ENCODE assay signal across 9 cellular contexts in the genomic region with DNA sequence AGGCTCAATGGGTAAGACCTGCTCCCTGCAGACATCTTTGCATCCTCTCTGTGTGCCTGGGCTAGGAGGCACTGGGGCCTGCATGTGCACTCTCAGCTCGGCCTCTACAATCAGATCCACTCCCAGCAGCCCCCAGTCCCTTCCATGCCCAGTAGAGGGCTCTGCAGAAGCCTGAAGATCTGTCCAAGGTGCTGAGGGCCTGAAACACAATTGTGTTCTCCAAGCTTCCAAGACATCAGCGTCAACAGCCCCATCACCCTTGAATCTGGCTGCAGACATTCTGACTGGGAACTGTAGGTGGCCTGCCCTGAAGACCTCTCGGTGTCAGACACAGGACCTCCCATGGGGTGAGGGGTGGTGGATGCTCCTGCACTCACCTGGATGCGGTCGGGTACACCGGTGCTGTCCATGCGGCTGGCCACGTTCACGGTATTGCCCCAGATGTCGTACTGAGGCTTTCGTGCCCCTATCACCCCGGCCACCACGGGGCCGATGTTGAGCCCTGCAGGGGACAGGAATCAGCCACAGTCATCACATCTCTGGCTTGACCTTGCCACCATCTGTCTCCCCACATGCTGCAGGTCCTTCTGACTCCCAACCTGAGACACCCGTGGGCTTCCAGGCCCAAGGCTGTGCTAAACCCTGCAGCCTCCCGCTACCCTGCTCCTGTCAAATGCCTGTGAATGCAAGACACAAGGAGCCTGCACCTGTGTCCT.
A peak's percentile ranks its signal among the peaks of the same experiment; 100 is the strongest.
DNase-seq lines count a peak whose midpoint lies in the region; ATAC-seq, FAIRE-seq and TF ChIP-seq lines count a peak whose summit lies in the region.
"Had no signal": no experiment of that assay in that cellular context is flagged by ENCODE, and none has a peak within 500 bp of the region (broad histone marks: within the 10 kb centered on the region; RNA-seq: fewer than 3 reads in every experiment).

No MANE protein-coding gene starts in this region.

- intact Hi-C loops in HepG2 (cut with micrococcal nuclease; ENCODE audit: unreplicated experiment): no loop called here

- ATAC-seq in HG02885 (IDR thresholded peaks at IDR 0.05; ENCODE audit: poor library complexity, unreplicated experiment) (peak; percentile 72), HepG2 (peak; percentile 94), HG02571 (IDR thresholded peaks at IDR 0.05; ENCODE audit: unreplicated experiment) (no peak)

- peaks cover 5% of the 10 kb centered on the region; the same call in 1 of the 2 replicates for H4K20me1 ChIP-seq in HepG2 (ENCODE audit: insufficient read depth, low read length)

- CTCF ChIA-PET in RWPE1 (lab: Yijun Ruan, JAX): interaction anchor here (0.5 to 2.2 kb wide), 7 partner anchors 10 to 1524 kb away, joined by 3 to 14 read pairs (median 3); no protein-coding TSS in a partner anchor
- CTCF ChIA-PET in HepG2 (lab: Yijun Ruan, JAX; ENCODE audit: low intra/inter-chr PET ratio, low total read pairs): interaction anchor here (0.8 kb wide), 2 partner anchors 203 to 273 kb away, joined by 4 to 5 read pairs; no protein-coding TSS in a partner anchor

- H3K79me2 ChIP-seq in HepG2 (ENCODE audit: insufficient read depth, low read length): no peaks in the 10 kb centered on the region

- H3K36me3 ChIP-seq in HepG2 (replicated peaks in 1 of 2; ENCODE audit: control insufficient read depth in 1 of 2, insufficient read depth in 2 of 2, low read length in 2 of 2): no peaks in the 10 kb centered on the region

- 66% methylated on average over 8 of the region's 16 CpGs for WGBS in HepG2 (ENCODE audit: low lambda C conversion rate)

- H3K27me3 Mint-ChIP-seq in chondrocyte (ENCODE audit: low read depth) (no peaks in the 10 kb centered on the region), type B pancreatic cell (no peaks in the 10 kb centered on the region)

- POLR2A ChIA-PET in RWPE1 (lab: Yijun Ruan, JAX; ENCODE audit: low non-redundant PET) (no interaction called here), HepG2 (lab: Yijun Ruan, JAX) (no interaction called here)

- TF ChIP-seq EP300 in HepG2 (IDR thresholded peaks at IDR 0.05; ENCODE audit: low read depth in 2 of 2, low read length in 2 of 2) (no peak), HepG2 (CRISPR knock-in tag; IDR thresholded peaks at IDR 0.05; ENCODE audit: borderline replicate concordance) (no peak)

- peaks cover 0 to 4% of the 10 kb centered on the region in 2 experiments; a peak in 2 of 5 replicates for H3K27me3 ChIP-seq in HepG2 (ENCODE audit: control insufficient read depth in 1 of 2, insufficient read depth in 2 of 2, low read length in 2 of 2)

- in situ Hi-C loops in HepG2 (cut with HindIII; ENCODE audit: extremely low pct_ligation_motif_present, low pct_unique_long_range_greater_than_20kb): no loop called here

- no peaks in the 10 kb centered on the region for H3K9me3 ChIP-seq in HepG2 (ENCODE audit: low read length)

- H3K4me3 ChIP-seq in HepG2 (replicated peaks in 1 of 3; ENCODE audit: insufficient read depth in 1 of 3, low read depth in 2 of 3, low read length in 3 of 3): no peak overlapping the region

- no peak overlapping the region for H3K4me2 ChIP-seq in HepG2 (ENCODE audit: low read depth, low read length)

- H3K9me3 Mint-ChIP-seq in chondrocyte (ENCODE audit: low read depth) (no peaks in the 10 kb centered on the region), type B pancreatic cell (no peaks in the 10 kb centered on the region)

- TF ChIP-seq POLR2A in HepG2 (IDR thresholded peaks at IDR 0.05; ENCODE audit: insufficient read depth in 1 of 2, low read depth in 2 of 2, low read length in 2 of 2): no peak

- no peaks in the 10 kb centered on the region for H3K4me1 ChIP-seq in HepG2 (ENCODE audit: insufficient read depth, low read length)

- TF ChIP-seq CTCF in RWPE1 (conservative IDR thresholded peaks at IDR 0.05; ENCODE audit: low read depth) (peak; percentile 58), chondrocyte (IDR thresholded peaks at IDR 0.05) (peak; percentile 84), HepG2 (CRISPR knock-in tag; IDR thresholded peaks at IDR 0.05) (peak; percentile 87), type B pancreatic cell (conservative IDR thresholded peaks at IDR 0.05) (peak; percentile 81)

- TF ChIP-seq RAD21 in HepG2 (CRISPR knock-in tag; IDR thresholded peaks at IDR 0.05): peak; percentile 55; the same call in 1 of the 2 replicates

- H3K27ac Mint-ChIP-seq in chondrocyte (ENCODE audit: unreplicated experiment) (no peak overlapping the region), type B pancreatic cell (no peak overlapping the region)

- H3K4me1 Mint-ChIP-seq in chondrocyte (ENCODE audit: low read depth) (no peaks in the 10 kb centered on the region), type B pancreatic cell (ENCODE audit: unreplicated experiment) (no peaks in the 10 kb centered on the region)

- no peak overlapping the region for H2AFZ ChIP-seq in HepG2 (ENCODE audit: low read length)

- BruUV-seq in HepG2 (replicated peaks; lab: Mats Ljungman, UMichigan): no TSS peak

- H3K27ac ChIP-seq in RWPE1: no peak overlapping the region
- H3K27ac ChIP-seq in HepG2 (ENCODE audit: extremely low read length, insufficient read depth, low read length): no peak overlapping the region

- peak in 2 of 3 experiments; percentile 4 to 10 for DNase-seq in activated CD8-positive, alpha-beta memory T cell treated with anti-CD3 and anti-CD28 coated beads for 48 hours (ENCODE audit: low read depth in 2 of 3, low spot score in 2 of 3)
- no peak for DNase-seq in activated CD8-positive, alpha-beta memory T cell treated with anti-CD3 and anti-CD28 coated beads, Interleukin-2, amount 50 U/mL, for 48 hours
- DNase-seq in RWPE1 (ENCODE audit: low spot score) (peak; percentile 69), chondrocyte (ENCODE audit: low spot score) (no peak), HepG2 (ENCODE audit: low spot score) (peak; percentile 48), type B pancreatic cell (ENCODE audit: extremely low spot score, unreplicated experiment) (no peak)

- peaks cover 10% of the 10 kb centered on the region for H3K36me3 Mint-ChIP-seq in chondrocyte (ENCODE audit: low read depth)
- H3K36me3 Mint-ChIP-seq in type B pancreatic cell: peaks cover 3% of the 10 kb centered on the region

- no peak for FAIRE-seq in HepG2 (lab: Jason Lieb, UNC)
- FAIRE-seq: colon had no signal

- H3K4me3 Mint-ChIP-seq in chondrocyte (ENCODE audit: unreplicated experiment): no peak overlapping the region
- H3K4me3 Mint-ChIP-seq in type B pancreatic cell: no peak overlapping the region

- H3K9ac ChIP-seq in HepG2 (ENCODE audit: insufficient read depth, low read depth, low read length): no peak overlapping the region

TF ChIP-seq in HepG2, 621 proteins besides CTCF, POLR2A, EP300 and RAD21 (continues in another document):
- TF ChIP-seq, protein P1, sequence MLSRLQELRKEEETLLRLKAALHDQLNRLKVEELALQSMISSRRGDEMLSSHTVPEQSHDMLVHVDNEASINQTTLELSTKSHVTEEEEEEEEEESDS (CRISPR knock-in tag; IDR thresholded peaks at IDR 0.05; ENCODE audit: borderline replicate concordance): 0 out of 2 replicates have a peak, but pooled peaks have one; percentile 58
- no peak for TF ChIP-seq CHD2 (IDR thresholded peaks at IDR 0.05; ENCODE audit: low read depth, low read length)
- TF ChIP-seq, protein P2, sequence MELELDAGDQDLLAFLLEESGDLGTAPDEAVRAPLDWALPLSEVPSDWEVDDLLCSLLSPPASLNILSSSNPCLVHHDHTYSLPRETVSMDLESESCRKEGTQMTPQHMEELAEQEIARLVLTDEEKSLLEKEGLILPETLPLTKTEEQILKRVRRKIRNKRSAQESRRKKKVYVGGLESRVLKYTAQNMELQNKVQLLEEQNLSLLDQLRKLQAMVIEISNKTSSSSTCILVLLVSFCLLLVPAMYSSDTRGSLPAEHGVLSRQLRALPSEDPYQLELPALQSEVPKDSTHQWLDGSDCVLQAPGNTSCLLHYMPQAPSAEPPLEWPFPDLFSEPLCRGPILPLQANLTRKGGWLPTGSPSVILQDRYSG (CRISPR knock-in tag; IDR thresholded peaks at IDR 0.05): peak; percentile 77; the same call in 1 of the 2 replicates
- no peak for TF ChIP-seq HNF4A (CRISPR knock-in tag; IDR thresholded peaks at IDR 0.05)
- no peak for TF ChIP-seq HOXA7 (CRISPR knock-in tag; IDR thresholded peaks at IDR 0.05)
- TF ChIP-seq ZNF17 (CRISPR knock-in tag; IDR thresholded peaks at IDR 0.05): no peak
- peak; percentile 28; the same call in 1 of the 2 replicates for TF ChIP-seq ZNF3 (CRISPR knock-in tag; IDR thresholded peaks at IDR 0.05)
- TF ChIP-seq HMG20A (CRISPR knock-in tag; IDR thresholded peaks at IDR 0.05; ENCODE audit: borderline replicate concordance): 0 out of 2 replicates have a peak, but pooled peaks have one; percentile 31
- TF ChIP-seq NFKB2 (CRISPR knock-in tag; IDR thresholded peaks at IDR 0.05; ENCODE audit: borderline replicate concordance): peak; percentile 77; the same call in 1 of the 2 replicates
- TF ChIP-seq ARID2 (CRISPR knock-in tag; IDR thresholded peaks at IDR 0.05; ENCODE audit: borderline replicate concordance): no peak
- TF ChIP-seq ARNT (IDR thresholded peaks at IDR 0.05): no peak
- TF ChIP-seq, protein P3, sequence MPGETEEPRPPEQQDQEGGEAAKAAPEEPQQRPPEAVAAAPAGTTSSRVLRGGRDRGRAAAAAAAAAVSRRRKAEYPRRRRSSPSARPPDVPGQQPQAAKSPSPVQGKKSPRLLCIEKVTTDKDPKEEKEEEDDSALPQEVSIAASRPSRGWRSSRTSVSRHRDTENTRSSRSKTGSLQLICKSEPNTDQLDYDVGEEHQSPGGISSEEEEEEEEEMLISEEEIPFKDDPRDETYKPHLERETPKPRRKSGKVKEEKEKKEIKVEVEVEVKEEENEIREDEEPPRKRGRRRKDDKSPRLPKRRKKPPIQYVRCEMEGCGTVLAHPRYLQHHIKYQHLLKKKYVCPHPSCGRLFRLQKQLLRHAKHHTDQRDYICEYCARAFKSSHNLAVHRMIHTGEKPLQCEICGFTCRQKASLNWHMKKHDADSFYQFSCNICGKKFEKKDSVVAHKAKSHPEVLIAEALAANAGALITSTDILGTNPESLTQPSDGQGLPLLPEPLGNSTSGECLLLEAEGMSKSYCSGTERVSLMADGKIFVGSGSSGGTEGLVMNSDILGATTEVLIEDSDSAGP (CRISPR knock-in tag; IDR thresholded peaks at IDR 0.05; ENCODE audit: borderline replicate concordance): peak; percentile 13; the same call in 1 of the 2 replicates
- TF ChIP-seq GLI4 (CRISPR knock-in tag; IDR thresholded peaks at IDR 0.05; ENCODE audit: borderline replicate concordance): no peak
- TF ChIP-seq, protein P4, sequence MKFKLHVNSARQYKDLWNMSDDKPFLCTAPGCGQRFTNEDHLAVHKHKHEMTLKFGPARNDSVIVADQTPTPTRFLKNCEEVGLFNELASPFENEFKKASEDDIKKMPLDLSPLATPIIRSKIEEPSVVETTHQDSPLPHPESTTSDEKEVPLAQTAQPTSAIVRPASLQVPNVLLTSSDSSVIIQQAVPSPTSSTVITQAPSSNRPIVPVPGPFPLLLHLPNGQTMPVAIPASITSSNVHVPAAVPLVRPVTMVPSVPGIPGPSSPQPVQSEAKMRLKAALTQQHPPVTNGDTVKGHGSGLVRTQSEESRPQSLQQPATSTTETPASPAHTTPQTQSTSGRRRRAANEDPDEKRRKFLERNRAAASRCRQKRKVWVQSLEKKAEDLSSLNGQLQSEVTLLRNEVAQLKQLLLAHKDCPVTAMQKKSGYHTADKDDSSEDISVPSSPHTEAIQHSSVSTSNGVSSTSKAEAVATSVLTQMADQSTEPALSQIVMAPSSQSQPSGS (CRISPR knock-in tag; IDR thresholded peaks at IDR 0.05): peak; percentile 89

Comparison
In these comparisons a context has a peak if more than half of its experiments do, and no peak if none do; other contexts are left out.
1. DNase-seq: peak in activated CD8-positive, alpha-beta memory T cell treated with anti-CD3 and anti-CD28 coated beads for 48 hours (2 of 3), RWPE1 (single experiment) and HepG2 (single experiment); none in activated CD8-positive, alpha-beta memory T cell treated with anti-CD3 and anti-CD28 coated beads, Interleukin-2, amount 50 U/mL, for 48 hours (single experiment), chondrocyte (single experiment) and type B pancreatic cell (single experiment).
2. Peak in every context shown above with its lines, with median percentiles within 50 percentile points of each other: CTCF ChIP-seq.